In the genomic region with DNA sequence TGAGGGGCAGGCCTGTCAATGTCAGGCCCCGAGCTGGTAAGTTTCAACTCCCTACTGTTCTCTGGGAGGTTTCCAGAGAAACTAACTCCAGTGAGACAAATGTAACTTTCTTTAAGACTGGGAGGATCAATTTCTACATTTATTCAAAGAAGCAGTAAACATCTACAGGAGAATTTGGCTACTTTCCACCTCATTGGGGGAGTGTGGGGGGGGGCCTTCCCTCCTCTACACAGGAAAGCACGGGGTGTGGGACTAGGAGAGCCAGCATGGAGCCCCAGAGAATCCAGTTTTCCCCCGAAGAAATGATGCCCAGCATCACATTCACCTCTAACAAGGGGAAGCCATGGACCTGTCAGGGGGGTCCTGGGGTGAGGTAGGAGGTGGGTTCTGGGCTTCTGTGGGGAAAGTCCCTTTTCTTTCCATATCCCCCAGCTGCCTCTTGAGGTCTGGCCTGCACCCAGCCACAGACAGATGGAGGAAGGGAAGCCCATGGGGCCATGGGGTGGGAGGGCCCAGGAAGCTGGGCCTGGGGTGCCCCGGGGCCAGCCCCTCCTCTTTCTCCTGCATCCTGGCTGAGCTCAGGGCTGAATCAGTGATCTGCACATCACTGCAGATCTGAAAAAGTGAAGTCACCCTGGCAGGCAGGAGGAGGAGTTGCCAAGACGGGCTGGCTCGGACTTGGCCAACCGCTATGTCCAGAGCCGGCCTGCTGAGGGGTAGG, we compare ENCODE assay signal across 7 cellular contexts. TPM values are rescaled to one million over a fixed set of nuclear protein-coding genes. Genes with fewer than 3 reads are reported as not detected.
DNase-seq lines count a peak whose midpoint lies in the region; ATAC-seq and TF ChIP-seq lines count a peak whose summit lies in the region.
"Not testable (repeated sequence)": the region's sequence is repeated elsewhere in the genome, so short reads cannot be mapped to it uniquely, and the experiment has no call there.

No MANE protein-coding gene starts in this region.

- H4K20me1 ChIP-seq in KMS-11 (ENCODE audit: insufficient read depth): not testable (repeated sequence)

- H3K27me3 ChIP-seq in KMS-11 (ENCODE audit: insufficient read depth, low read depth): not testable (repeated sequence)

- intact Hi-C loops in activated naive CD4-positive, alpha-beta T cell treated with anti-CD3 and anti-CD28 coated beads for 36 hours (cut with micrococcal nuclease): not testable (repeated sequence)

- not testable (repeated sequence) for H3K27ac Mint-ChIP-seq in T-helper 17 cell; activated naive CD4-positive, alpha-beta T cell treated with anti-CD3 and anti-CD28 coated beads for 36 hours; central memory CD8-positive, alpha-beta T cell (ENCODE audit: low read depth); memory B cell; stimulated activated memory B cell treated with anti-CD40 and anti-IgM and Interleukin-4, amounts not matched to agents 10 μg/mL and 1 μg/mL and 100 μg/mL, for 72 hours

- peak overlapping the region; percentile 29; the same call in 1 of the 2 replicates for H3K4me2 ChIP-seq in KMS-11

- H3K27ac ChIP-seq in KMS-11: peak overlapping the region; percentile 71

- ATAC-seq in T-helper 17 cell: peak; percentile 60
- ATAC-seq in central memory CD8-positive, alpha-beta T cell (replicated peaks; ENCODE audit: extremely low read depth, poor library complexity, severe bottlenecking): peak; percentile 41
- ATAC-seq in memory B cell (ENCODE audit: low read depth): peak; percentile 72
- peak; percentile 54 for ATAC-seq in stimulated activated memory B cell treated with anti-CD40 and anti-IgM and Interleukin-4, amounts not matched to agents 10 μg/mL and 1 μg/mL and 100 μg/mL, for 72 hours

- DNase-seq in Daoy (ENCODE audit: low read depth): peak; percentile 41
- DNase-seq in T-helper 17 cell; central memory CD8-positive, alpha-beta T cell (ENCODE audit: low spot score in 2 of 2); memory B cell (ENCODE audit: low spot score in 2 of 2): not testable (repeated sequence)
- DNase-seq in activated naive CD4-positive, alpha-beta T cell treated with anti-CD3 and anti-CD28 coated beads for 36 hours: peak; percentile 48

- not testable (repeated sequence) for H3K9me3 Mint-ChIP-seq in activated naive CD4-positive, alpha-beta T cell treated with anti-CD3 and anti-CD28 coated beads for 36 hours; central memory CD8-positive, alpha-beta T cell; memory B cell; stimulated activated memory B cell treated with anti-CD40 and anti-IgM and Interleukin-4, amounts not matched to agents 10 μg/mL and 1 μg/mL and 100 μg/mL, for 72 hours

- H3K4me3 ChIP-seq in KMS-11 (IDR thresholded peaks at IDR 0.05; ENCODE audit: insufficient read depth, low read depth, low read length): not testable (repeated sequence)

- peaks cover 19% of the 10 kb centered on the region for H3K4me1 Mint-ChIP-seq in T-helper 17 cell
- peaks cover 13% of the 10 kb centered on the region for H3K4me1 Mint-ChIP-seq in activated naive CD4-positive, alpha-beta T cell treated with anti-CD3 and anti-CD28 coated beads for 36 hours (ENCODE audit: low read depth)
- H3K4me1 Mint-ChIP-seq in central memory CD8-positive, alpha-beta T cell; memory B cell; stimulated activated memory B cell treated with anti-CD40 and anti-IgM and Interleukin-4, amounts not matched to agents 10 μg/mL and 1 μg/mL and 100 μg/mL, for 72 hours: not testable (repeated sequence)

- TF ChIP-seq CTCF in KMS-11 (conservative IDR thresholded peaks at IDR 0.05; ENCODE audit: low read depth, low read length): not testable (repeated sequence)

- H3K4me1 ChIP-seq in KMS-11 (ENCODE audit: low read depth, poor library complexity, severe bottlenecking): not testable (repeated sequence)

- not testable (repeated sequence) for H3K9me3 ChIP-seq in T-helper 17 cell (ENCODE audit: control insufficient read depth, low read length, poor library complexity, severe bottlenecking)

- H2AFZ ChIP-seq in KMS-11 (ENCODE audit: low read depth): not testable (repeated sequence)

- peaks cover 20% of the 10 kb centered on the region for H3K27me3 Mint-ChIP-seq in T-helper 17 cell
- peaks cover 14% of the 10 kb centered on the region for H3K27me3 Mint-ChIP-seq in activated naive CD4-positive, alpha-beta T cell treated with anti-CD3 and anti-CD28 coated beads for 36 hours (ENCODE audit: low read depth)
- peaks cover 21% of the 10 kb centered on the region for H3K27me3 Mint-ChIP-seq in central memory CD8-positive, alpha-beta T cell
- not testable (repeated sequence) for H3K27me3 Mint-ChIP-seq in memory B cell
- H3K27me3 Mint-ChIP-seq in stimulated activated memory B cell treated with anti-CD40 and anti-IgM and Interleukin-4, amounts not matched to agents 10 μg/mL and 1 μg/mL and 100 μg/mL, for 72 hours: peaks cover 39% of the 10 kb centered on the region

- peak overlapping the region; percentile 51; the same call in 1 of the 2 replicates for H3K9ac ChIP-seq in KMS-11

- H3K36me3 ChIP-seq in KMS-11 (ENCODE audit: insufficient read depth): not testable (repeated sequence)

- H3K79me2 ChIP-seq in KMS-11 (ENCODE audit: insufficient read depth, low read depth): peaks cover 15% of the 10 kb centered on the region

- CTCF ChIA-PET in activated naive CD4-positive, alpha-beta T cell treated with anti-CD3 and anti-CD28 coated beads for 36 hours (lab: Charles Lee): not testable (repeated sequence)

- peak overlapping the region; percentile 85 for H3K4me3 Mint-ChIP-seq in T-helper 17 cell
- H3K4me3 Mint-ChIP-seq in activated naive CD4-positive, alpha-beta T cell treated with anti-CD3 and anti-CD28 coated beads for 36 hours; central memory CD8-positive, alpha-beta T cell; memory B cell; stimulated activated memory B cell treated with anti-CD40 and anti-IgM and Interleukin-4, amounts not matched to agents 10 μg/mL and 1 μg/mL and 100 μg/mL, for 72 hours: not testable (repeated sequence)

- not testable (repeated sequence) for H3K36me3 Mint-ChIP-seq in T-helper 17 cell (ENCODE audit: low read depth); activated naive CD4-positive, alpha-beta T cell treated with anti-CD3 and anti-CD28 coated beads for 36 hours (ENCODE audit: low read depth); central memory CD8-positive, alpha-beta T cell (ENCODE audit: insufficient read depth); memory B cell; stimulated activated memory B cell treated with anti-CD40 and anti-IgM and Interleukin-4, amounts not matched to agents 10 μg/mL and 1 μg/mL and 100 μg/mL, for 72 hours

RNA-seq across cellular contexts. Expression of a gene that starts 42.6 kb away (rescaled TPM):
- 9.5 and 12.4 TPM in 2 replicates for total RNA-seq in Daoy (2014; rRNA removed; shearing (Covaris generic))
- total RNA-seq in T-helper 17 cell: 10 to 100 TPM; 21.9 to 22.6 TPM
- 10 to 100 TPM; 28.4 to 30.3 TPM for total RNA-seq in activated naive CD4-positive, alpha-beta T cell treated with anti-CD3 and anti-CD28 coated beads for 36 hours
